Comparison of ENCODE assay signal across 1 cellular context in the genomic region with DNA sequence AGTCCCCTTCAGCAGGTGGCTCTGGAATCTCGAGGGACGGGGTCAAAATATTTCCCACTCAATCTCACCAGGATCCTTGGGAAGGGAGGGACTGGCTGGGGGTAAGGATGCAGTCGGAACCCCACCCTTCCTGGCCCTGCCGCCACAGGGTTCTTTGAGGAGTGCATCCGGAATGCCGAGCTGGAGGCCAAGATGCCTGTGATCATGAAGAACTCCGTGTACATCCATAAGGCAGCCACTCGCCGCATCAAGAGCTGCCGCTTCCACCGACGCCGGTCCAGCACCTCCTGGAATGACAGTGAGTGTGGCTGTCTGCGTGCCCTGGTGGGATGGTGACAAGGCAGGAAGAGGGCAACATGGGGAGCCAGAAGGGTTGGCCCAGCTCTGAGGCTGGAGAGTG.
TF ChIP-seq lines count a peak whose summit lies in the region.

No MANE protein-coding gene starts in this region.

TF ChIP-seq in IMR-90, 13 proteins besides CTCF, POLR2A, EP300 and RAD21:
- no peak for TF ChIP-seq CHD1 (IDR thresholded peaks at IDR 0.05; ENCODE audit: low read depth, low read length)
- TF ChIP-seq, protein P1, sequence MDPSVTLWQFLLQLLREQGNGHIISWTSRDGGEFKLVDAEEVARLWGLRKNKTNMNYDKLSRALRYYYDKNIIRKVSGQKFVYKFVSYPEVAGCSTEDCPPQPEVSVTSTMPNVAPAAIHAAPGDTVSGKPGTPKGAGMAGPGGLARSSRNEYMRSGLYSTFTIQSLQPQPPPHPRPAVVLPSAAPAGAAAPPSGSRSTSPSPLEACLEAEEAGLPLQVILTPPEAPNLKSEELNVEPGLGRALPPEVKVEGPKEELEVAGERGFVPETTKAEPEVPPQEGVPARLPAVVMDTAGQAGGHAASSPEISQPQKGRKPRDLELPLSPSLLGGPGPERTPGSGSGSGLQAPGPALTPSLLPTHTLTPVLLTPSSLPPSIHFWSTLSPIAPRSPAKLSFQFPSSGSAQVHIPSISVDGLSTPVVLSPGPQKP (IDR thresholded peaks at IDR 0.05; ENCODE audit: borderline replicate concordance, low read depth, low read length): no peak
- TF ChIP-seq SMC3 (IDR thresholded peaks at IDR 0.05; ENCODE audit: low read depth, low read length): no peak
- no peak for TF ChIP-seq CEBPB (IDR thresholded peaks at IDR 0.05; ENCODE audit: low read depth, low read length)
- no peak for TF ChIP-seq FOS (IDR thresholded peaks at IDR 0.05; ENCODE audit: low read depth, low read length)
- TF ChIP-seq MAFK (IDR thresholded peaks at IDR 0.05; ENCODE audit: low read depth, low read length): no peak
